29 cellular contexts compared by ENCODE assay signal in the genomic region with DNA sequence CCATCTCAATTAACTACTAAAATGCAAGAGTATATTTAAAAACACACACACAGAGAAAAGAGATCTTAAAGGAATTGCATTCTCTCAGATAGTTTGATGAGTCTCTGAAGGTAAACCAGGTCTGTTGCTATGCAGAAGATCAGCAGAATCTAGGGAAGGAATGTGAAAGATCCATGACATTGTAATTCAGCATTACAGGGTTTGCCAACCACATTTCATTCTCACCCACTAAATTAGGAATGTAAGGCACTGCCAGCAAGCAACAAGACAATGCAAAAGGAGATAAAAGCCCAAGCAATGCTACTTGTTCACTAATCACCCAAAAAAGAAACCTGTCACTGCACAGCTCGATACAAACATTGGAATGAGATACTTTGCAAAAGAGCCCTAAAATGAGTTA.
DNase-seq lines count a peak whose midpoint lies in the region; ATAC-seq and TF ChIP-seq lines count a peak whose summit lies in the region.
"Had no signal": no experiment of that assay in that cellular context is flagged by ENCODE, and none has a peak within 500 bp of the region (broad histone marks: within the 10 kb centered on the region; RNA-seq: fewer than 3 reads in every experiment).

No MANE protein-coding gene starts in this region.

- H3K4me1 Mint-ChIP-seq in chondrocyte (ENCODE audit: low read depth) (peaks cover 42% of the 10 kb centered on the region), glutamatergic neuron (ENCODE audit: low read depth, unreplicated experiment) (no peaks in the 10 kb centered on the region)
- no peaks in the 10 kb centered on the region for H3K4me1 Mint-ChIP-seq in CD4-positive, alpha-beta T cell (ENCODE audit: low read depth)
- H3K4me1 Mint-ChIP-seq: activated CD4-positive, alpha-beta T cell treated with anti-CD3 and anti-CD28 coated beads, Interleukin-2, amount 10 ng/mL, durations not matched to agents 24 days and 14 days; B cell; IgD-negative memory B cell; naive thymus-derived CD8-positive, alpha-beta T cell; stimulated activated naive CD8-positive, alpha-beta T cell treated with anti-CD3 and anti-CD28 coated beads, Interleukin-15, amount 100 ng/mL, for 72 hours had no signal

- H3K9me3 Mint-ChIP-seq in chondrocyte (ENCODE audit: low read depth), result no peaks in the 10 kb centered on the region
- H3K9me3 Mint-ChIP-seq in glutamatergic neuron (ENCODE audit: unreplicated experiment), result no peaks in the 10 kb centered on the region
- no peaks in the 10 kb centered on the region for H3K9me3 Mint-ChIP-seq in CD4-positive, alpha-beta T cell
- H3K9me3 Mint-ChIP-seq: activated CD4-positive, alpha-beta T cell treated with anti-CD3 and anti-CD28 coated beads, Interleukin-2, amount 10 ng/mL, durations not matched to agents 24 days and 14 days; activated T-cell treated with anti-CD3 and anti-CD28 coated beads, Interleukin-2, amount 50 U/mL, for 24 hours; IgD-negative memory B cell; stimulated activated naive CD8-positive, alpha-beta T cell treated with anti-CD3 and anti-CD28 coated beads, Interleukin-15, amount 100 ng/mL, for 72 hours had no signal

- CTCF ChIA-PET in CD4-positive, alpha-beta T cell (lab: Charles Lee), result no interaction called here

- H3K27me3 ChIP-seq in right atrium auricular region, result no peaks in the 10 kb centered on the region
- no peaks in the 10 kb centered on the region for H3K27me3 ChIP-seq in CD4-positive, alpha-beta T cell (ENCODE audit: control insufficient read depth, insufficient read depth, low read length)
- H3K27me3 ChIP-seq: body of pancreas, thyroid gland had no signal

- no peak overlapping the region for H3K4me3 Mint-ChIP-seq in chondrocyte (ENCODE audit: unreplicated experiment)
- no peak overlapping the region for H3K4me3 Mint-ChIP-seq in glutamatergic neuron (ENCODE audit: unreplicated experiment)
- H3K4me3 Mint-ChIP-seq in CD4-positive, alpha-beta T cell, result no peak overlapping the region
- H3K4me3 Mint-ChIP-seq: activated CD4-positive, alpha-beta T cell treated with anti-CD3 and anti-CD28 coated beads, Interleukin-2, amount 10 ng/mL, durations not matched to agents 24 days and 14 days; activated T-cell treated with anti-CD3 and anti-CD28 coated beads, Interleukin-2, amount 50 U/mL, for 24 hours; B cell; IgD-negative memory B cell; naive thymus-derived CD8-positive, alpha-beta T cell; stimulated activated naive CD8-positive, alpha-beta T cell treated with anti-CD3 and anti-CD28 coated beads, Interleukin-15, amount 100 ng/mL, for 72 hours had no signal

- H3K4me1 ChIP-seq in right atrium auricular region, result peaks cover 0 to 6% of the 10 kb centered on the region in 2 donors
- H3K4me1 ChIP-seq: thyroid gland had no signal

- H3K36me3 ChIP-seq in right atrium auricular region, result no peaks in the 10 kb centered on the region
- H3K36me3 ChIP-seq: thyroid gland had no signal

- H3K27ac Mint-ChIP-seq in chondrocyte (ENCODE audit: unreplicated experiment) (peak overlapping the region; percentile 18), glutamatergic neuron (ENCODE audit: unreplicated experiment) (no peak overlapping the region)
- no peak overlapping the region for H3K27ac Mint-ChIP-seq in CD4-positive, alpha-beta T cell
- H3K27ac Mint-ChIP-seq: activated CD4-positive, alpha-beta T cell treated with anti-CD3 and anti-CD28 coated beads, Interleukin-2, amount 10 ng/mL, durations not matched to agents 24 days and 14 days; activated T-cell treated with anti-CD3 and anti-CD28 coated beads, Interleukin-2, amount 50 U/mL, for 24 hours; B cell; IgD-negative memory B cell; naive thymus-derived CD8-positive, alpha-beta T cell; stimulated activated naive CD8-positive, alpha-beta T cell treated with anti-CD3 and anti-CD28 coated beads, Interleukin-15, amount 100 ng/mL, for 72 hours had no signal

- no peak overlapping the region for H3K4me3 ChIP-seq in right atrium auricular region
- H3K4me3 ChIP-seq: body of pancreas, smooth muscle cell, thyroid gland had no signal

- ATAC-seq in left ventricle myocardium superior (peak; percentile 51), GM18498 (IDR thresholded peaks at IDR 0.05; ENCODE audit: unreplicated experiment) (no peak)
- no peak for ATAC-seq in CD4-positive, alpha-beta T cell (ENCODE audit: poor library complexity)
- ATAC-seq: body of pancreas; naive thymus-derived CD8-positive, alpha-beta T cell; stimulated activated naive CD8-positive, alpha-beta T cell treated with anti-CD3 and anti-CD28 coated beads, Interleukin-15, amount 100 ng/mL, for 72 hours had no signal

- intact Hi-C loops in left ventricle myocardium superior (cut with micrococcal nuclease), result no loop called here
- intact Hi-C loops in CD4-positive, alpha-beta T cell (cut with DNase I, micrococcal nuclease), result no loop called here

- H3K36me3 Mint-ChIP-seq in chondrocyte (ENCODE audit: low read depth), result no peaks in the 10 kb centered on the region
- no peaks in the 10 kb centered on the region for H3K36me3 Mint-ChIP-seq in glutamatergic neuron (ENCODE audit: unreplicated experiment)
- no peaks in the 10 kb centered on the region for H3K36me3 Mint-ChIP-seq in CD4-positive, alpha-beta T cell (ENCODE audit: low read depth)
- H3K36me3 Mint-ChIP-seq: IgD-negative memory B cell; naive thymus-derived CD8-positive, alpha-beta T cell had no signal

- H3K9me3 ChIP-seq in right atrium auricular region, result no peaks in the 10 kb centered on the region
- no peaks in the 10 kb centered on the region for H3K9me3 ChIP-seq in CD4-positive, alpha-beta T cell (ENCODE audit: control insufficient read depth, low read length)
- H3K9me3 ChIP-seq: body of pancreas, thyroid gland had no signal

- POLR2A ChIA-PET in CD4-positive, alpha-beta T cell (lab: Charles Lee), result no interaction called here

- H3K27me3 Mint-ChIP-seq in chondrocyte (ENCODE audit: low read depth) (no peaks in the 10 kb centered on the region), glutamatergic neuron (ENCODE audit: unreplicated experiment) (no peaks in the 10 kb centered on the region)
- no peaks in the 10 kb centered on the region for H3K27me3 Mint-ChIP-seq in CD4-positive, alpha-beta T cell
- H3K27me3 Mint-ChIP-seq: activated CD4-positive, alpha-beta T cell treated with anti-CD3 and anti-CD28 coated beads, Interleukin-2, amount 10 ng/mL, durations not matched to agents 24 days and 14 days; activated T-cell treated with anti-CD3 and anti-CD28 coated beads, Interleukin-2, amount 50 U/mL, for 24 hours; B cell; IgD-negative memory B cell; naive thymus-derived CD8-positive, alpha-beta T cell; stimulated activated naive CD8-positive, alpha-beta T cell treated with anti-CD3 and anti-CD28 coated beads, Interleukin-15, amount 100 ng/mL, for 72 hours had no signal

- TF ChIP-seq CTCF in right atrium auricular region (IDR thresholded peaks at IDR 0.05), result no peak
- no peak for TF ChIP-seq CTCF in chondrocyte (IDR thresholded peaks at IDR 0.05)
- no peak for TF ChIP-seq CTCF in glutamatergic neuron (IDR thresholded peaks at IDR 0.05; ENCODE audit: partially characterized antibody, unreplicated experiment)
- TF ChIP-seq CTCF in CD4-positive, alpha-beta T cell (IDR thresholded peaks at IDR 0.05), result no peak

- DNase-seq in left ventricle myocardium superior, result no peak
- no peak for DNase-seq in right atrium auricular region (ENCODE audit: low spot score)
- DNase-seq in chondrocyte (ENCODE audit: low spot score), result no peak
- DNase-seq in kidney glomerular epithelial cell (lab: John Stamatoyannopoulos, UW), result peak; percentile 20
- DNase-seq in glutamatergic neuron, result no peak
- no peak for DNase-seq in iPS-NIHi7 (ENCODE audit: extremely low spot score)
- no peak for DNase-seq in CD4-positive, alpha-beta T cell
- DNase-seq: activated CD4-positive, alpha-beta T cell treated with anti-CD3 and anti-CD28 coated beads, Interleukin-2, amount 10 ng/mL, durations not matched to agents 24 days and 14 days; activated gamma-delta T cell treated with Interleukin-2 at 50 U/mL for 16 hours; activated T-cell treated with anti-CD3 and anti-CD28 coated beads, Interleukin-2, amount 50 U/mL, for 24 hours; body of pancreas; DMS153; GF-D8; naive thymus-derived CD8-positive, alpha-beta T cell; NCI-H1092 treated with DMSO at 0.1 percent for 48 hours; NCI-H187 treated with DMSO at 0.1 percent for 48 hours; NCI-H526; occipital lobe; SIG-M5; stimulated activated CD4-positive, alpha-beta T cell treated with anti-CD3 and anti-CD28 coated beads, Interleukin-1b, Interleukin-23, amount 100 ng/mL, for 48 hours; stimulated activated CD8-positive, alpha-beta memory T cell treated with anti-CD3 and anti-CD28 coated beads, Interleukin-4, amount 100 ng/mL, for 48 hours; stimulated activated naive CD8-positive, alpha-beta T cell treated with anti-CD3 and anti-CD28 coated beads, Interleukin-15, amount 100 ng/mL, for 72 hours; T-helper 9 cell; thyroid gland had no signal

- no peak overlapping the region for H3K27ac ChIP-seq in right atrium auricular region
- H3K27ac ChIP-seq in CD4-positive, alpha-beta T cell (ENCODE audit: low read depth, low read length), result no peak overlapping the region
- H3K27ac ChIP-seq: body of pancreas, thyroid gland, VCaP had no signal
